In the genomic region with DNA sequence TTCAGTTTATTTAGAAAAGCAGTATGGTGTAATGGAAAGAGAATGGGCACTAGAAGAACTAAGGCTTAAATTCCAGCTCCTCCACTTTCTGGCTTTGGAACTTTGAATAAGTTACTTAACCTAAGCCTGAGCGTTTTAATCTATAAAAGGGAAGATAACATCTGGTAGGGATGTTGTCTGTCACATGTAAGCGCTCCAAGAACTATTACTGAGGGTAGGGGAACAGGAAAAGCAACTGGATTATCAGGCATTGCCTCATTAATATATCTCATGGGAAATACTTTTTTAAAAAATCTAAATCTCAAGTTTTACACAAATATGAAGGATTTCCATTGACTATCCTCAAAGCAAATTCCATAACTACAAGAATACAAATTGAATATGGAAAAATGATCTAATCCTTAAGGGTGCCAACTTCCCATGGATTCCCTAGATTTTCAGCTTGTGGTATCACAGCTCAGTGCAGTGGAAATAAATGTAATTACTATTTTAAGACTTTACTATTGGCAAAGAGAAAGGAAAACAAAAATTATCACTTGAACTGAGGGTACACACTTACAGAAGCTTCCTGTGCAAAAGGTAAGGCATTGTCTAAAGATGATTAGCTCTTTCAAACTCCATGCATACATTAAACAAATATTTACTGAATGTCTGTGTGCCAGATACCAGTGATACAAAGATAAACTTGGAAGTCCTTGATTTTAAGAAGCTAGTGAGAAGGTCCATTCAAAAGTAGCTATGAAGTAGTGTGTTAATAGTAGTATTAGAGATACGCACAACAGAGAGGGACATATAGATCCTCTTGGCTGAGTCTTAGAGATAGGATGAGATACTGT, we compare ENCODE assay signal across 11 cellular contexts. TPM values are rescaled to one million over a fixed set of nuclear protein-coding genes. Genes with fewer than 3 reads are reported as not detected.
A peak's percentile ranks its signal among the peaks of the same experiment; 100 is the strongest.
DNase-seq lines count a peak whose midpoint lies in the region; ATAC-seq, FAIRE-seq and TF ChIP-seq lines count a peak whose summit lies in the region.
"Had no signal": no experiment of that assay in that cellular context is flagged by ENCODE, and none has a peak within 500 bp of the region (broad histone marks: within the 10 kb centered on the region; RNA-seq: fewer than 3 reads in every experiment).

No MANE protein-coding gene starts in this region.

- peak overlapping the region; percentile 6 for H3K4me3 Mint-ChIP-seq in HFFc6
- H3K4me3 Mint-ChIP-seq: activated T-helper 1 cell treated with anti-CD3 and anti-CD28 coated beads, Interleukin-12 subunit alpha, Interleukin-12 subunit beta, Interleukin-2, Interleukin-4 antibody, amounts not matched to agents 30 ng/mL and 10 ng/mL and 1 ng/mL, durations not matched to agents 14 hours and 24 hours and 36 hours had no signal

- H3K9me3 ChIP-seq in body of pancreas, result no peaks in the 10 kb centered on the region
- H3K9me3 ChIP-seq in hepatocyte (ENCODE audit: low read depth), result no peaks in the 10 kb centered on the region
- H3K9me3 ChIP-seq in skeletal muscle tissue (ENCODE audit: control insufficient read depth in 3 of 3, low read length in 3 of 3), result no peaks in the 10 kb centered on the region
- no peaks in the 10 kb centered on the region for H3K9me3 ChIP-seq in small intestine (ENCODE audit: control insufficient read depth, low read depth)

- H3K9ac ChIP-seq in skeletal muscle tissue (ENCODE audit: low read depth in 1 of 3, low read length in 3 of 3), result no peak overlapping the region

- H3K79me2 ChIP-seq in hepatocyte, result peaks cover 35% of the 10 kb centered on the region

- H3K4me3 ChIP-seq in body of pancreas, result no peak overlapping the region
- no peak overlapping the region for H3K4me3 ChIP-seq in hepatocyte
- H3K4me3 ChIP-seq in skeletal muscle tissue (ENCODE audit: low read length in 3 of 3), result peak overlapping the region in 2 of 3 donors; percentile 9 to 64
- no peak overlapping the region for H3K4me3 ChIP-seq in small intestine (ENCODE audit: low read depth in 1 of 2, low read length in 2 of 2)

- TF ChIP-seq CTCF in HFFc6 (IDR thresholded peaks at IDR 0.05), result no peak
- TF ChIP-seq CTCF in body of pancreas (IDR thresholded peaks at IDR 0.05), result no peak
- TF ChIP-seq CTCF in hepatocyte (IDR thresholded peaks at IDR 0.05; ENCODE audit: poor library complexity), result no peak

- peak overlapping the region in 3 of 4 donors; percentile 50 to 89 (median 53) for H3K27ac ChIP-seq in body of pancreas
- peak overlapping the region; percentile 85 for H3K27ac ChIP-seq in hepatocyte
- H3K27ac ChIP-seq in skeletal muscle tissue (ENCODE audit: low read depth, low read length), result peak overlapping the region; percentile 28
- H3K27ac ChIP-seq in small intestine (ENCODE audit: low read depth in 1 of 2, low read length in 1 of 2), result no peak overlapping the region

- DNase-seq in HFFc6 (no peak), body of pancreas (no peak), hepatocyte (ENCODE audit: low spot score) (no peak), GOT3 (lab: John Stamatoyannopoulos, UW) (no peak), amygdala (lab: John Stamatoyannopoulos, UW) (no peak), putamen (ENCODE audit: low spot score) (no peak), small intestine (no peak)
- DNase-seq: effector CD4-positive, alpha-beta T cell; stimulated activated CD4-positive, alpha-beta T cell treated with anti-CD3 and anti-CD28 coated beads, Interleukin-4, amount 100 ng/mL, for 4 hours had no signal

- no peaks in the 10 kb centered on the region for H4K20me1 ChIP-seq in hepatocyte (ENCODE audit: insufficient read depth, poor library complexity, severe bottlenecking)

- no peak for TF ChIP-seq POLR2A in body of pancreas (IDR thresholded peaks at IDR 0.05)

- intact Hi-C loops in body of pancreas (cut with DNase I), result no loop called here

- H3K27me3 ChIP-seq in body of pancreas (no peaks in the 10 kb centered on the region), hepatocyte (no peaks in the 10 kb centered on the region), skeletal muscle tissue (ENCODE audit: control insufficient read depth in 3 of 3, insufficient read depth in 3 of 3, low read length in 3 of 3) (no peaks in the 10 kb centered on the region), small intestine (ENCODE audit: control insufficient read depth in 2 of 2, insufficient read depth in 2 of 2, low read length in 2 of 2) (no peaks in the 10 kb centered on the region)

- H3K4me1 ChIP-seq in body of pancreas (peaks cover 50% of the 10 kb centered on the region), hepatocyte (ENCODE audit: insufficient read depth) (peaks cover 32% of the 10 kb centered on the region), skeletal muscle tissue (ENCODE audit: control insufficient read depth in 3 of 3, insufficient read depth in 3 of 3, low read length in 3 of 3) (peaks cover 15 to 25% (median 24%) of the 10 kb centered on the region in 3 donors), small intestine (ENCODE audit: control insufficient read depth in 2 of 2, insufficient read depth in 1 of 2, low read depth in 1 of 2, low read length in 1 of 2) (peaks cover 0 to 4% of the 10 kb centered on the region in 2 donors)

- H3K36me3 ChIP-seq in body of pancreas (replicated peaks in 1 of 2; ENCODE audit: insufficient read depth in 1 of 2, low read depth in 2 of 2), result no peaks in the 10 kb centered on the region
- H3K36me3 ChIP-seq in hepatocyte (replicated peaks; ENCODE audit: insufficient read depth, low read depth), result no peaks in the 10 kb centered on the region
- peaks cover 0 to 9% (median 7%) of the 10 kb centered on the region in 3 donors for H3K36me3 ChIP-seq in skeletal muscle tissue (ENCODE audit: control insufficient read depth in 3 of 3, insufficient read depth in 3 of 3, low read length in 3 of 3)
- peaks cover 2 to 6% of the 10 kb centered on the region in 2 donors for H3K36me3 ChIP-seq in small intestine (ENCODE audit: control insufficient read depth in 2 of 2, insufficient read depth in 2 of 2, low read length in 2 of 2)

- 28 to 38% methylated on average over 3 of the region's 3 CpGs for WGBS in body of pancreas, 2 donors
- WGBS in hepatocyte (ENCODE audit: low lambda C conversion rate, missing lambda C conversion rate), result 34% methylated on average over 3 of the region's 3 CpGs
- WGBS in small intestine, 3 donors, result 55 to 72% (median 64%) methylated on average over 3 of the region's 3 CpGs

- H3K4me1 Mint-ChIP-seq in HFFc6 (ENCODE audit: low read depth), result peaks cover 71% of the 10 kb centered on the region

- peaks cover 62% of the 10 kb centered on the region for H3K36me3 Mint-ChIP-seq in HFFc6 (ENCODE audit: low read depth)

- ATAC-seq in body of pancreas, result peak; percentile 58

- H3K9me3 Mint-ChIP-seq in HFFc6, result no peaks in the 10 kb centered on the region
- H3K9me3 Mint-ChIP-seq: activated T-helper 1 cell treated with anti-CD3 and anti-CD28 coated beads, Interleukin-12 subunit alpha, Interleukin-12 subunit beta, Interleukin-2, Interleukin-4 antibody, amounts not matched to agents 30 ng/mL and 10 ng/mL and 1 ng/mL, durations not matched to agents 14 hours and 24 hours and 36 hours had no signal

- FAIRE-seq in small intestine (lab: Jason Lieb, UNC), result no peak

- no peaks in the 10 kb centered on the region for H3K27me3 Mint-ChIP-seq in HFFc6 (ENCODE audit: insufficient read depth)

- no peak overlapping the region for H2AFZ ChIP-seq in hepatocyte

- H3K4me2 ChIP-seq in hepatocyte, result peak overlapping the region; percentile 65

- H3K27ac Mint-ChIP-seq in HFFc6, result peak overlapping the region; percentile 46

- H3K9me2 ChIP-seq in hepatocyte (replicated peaks; ENCODE audit: insufficient read depth), result no peaks in the 10 kb centered on the region

RNA-seq across cellular contexts. Expression of a gene that starts 38.4 kb away (rescaled TPM):
- 10 to 100 TPM; 78.5 to 97.4 (median 81.1) TPM for total RNA-seq in HFFc6 (2021; fragmentation: NEBNext Ultra II Directional; extraction: Animal tissue kit (Norgen Biotek cat#: 25700))
- total RNA-seq in body of pancreas, result 10 to 100 TPM; 32.0 to 43.1 TPM
- 50.7 and 58.7 TPM in 2 replicates for total RNA-seq in hepatocyte
- polyA plus RNA-seq in hepatocyte, result 49.2 and 52.0 TPM in 2 replicates
- 158 TPM for total RNA-seq in skeletal muscle tissue
- polyA plus RNA-seq in small intestine, result 10 to 100 TPM; 15.7 to 25.0 (median 15.7) TPM

Comparison
In these comparisons a context has a peak if more than half of its experiments do, and no peak if none do; other contexts are left out.
1. H3K27ac ChIP-seq: peak in body of pancreas (3 of 4), hepatocyte (single experiment) and skeletal muscle tissue (single experiment); none in small intestine (0 of 2).
2. H3K4me3 ChIP-seq: peak in skeletal muscle tissue (2 of 3); none in body of pancreas (0 of 2), hepatocyte (single experiment) and small intestine (0 of 2).